ENCODE assay signal across 9 cellular contexts in the genomic region with DNA sequence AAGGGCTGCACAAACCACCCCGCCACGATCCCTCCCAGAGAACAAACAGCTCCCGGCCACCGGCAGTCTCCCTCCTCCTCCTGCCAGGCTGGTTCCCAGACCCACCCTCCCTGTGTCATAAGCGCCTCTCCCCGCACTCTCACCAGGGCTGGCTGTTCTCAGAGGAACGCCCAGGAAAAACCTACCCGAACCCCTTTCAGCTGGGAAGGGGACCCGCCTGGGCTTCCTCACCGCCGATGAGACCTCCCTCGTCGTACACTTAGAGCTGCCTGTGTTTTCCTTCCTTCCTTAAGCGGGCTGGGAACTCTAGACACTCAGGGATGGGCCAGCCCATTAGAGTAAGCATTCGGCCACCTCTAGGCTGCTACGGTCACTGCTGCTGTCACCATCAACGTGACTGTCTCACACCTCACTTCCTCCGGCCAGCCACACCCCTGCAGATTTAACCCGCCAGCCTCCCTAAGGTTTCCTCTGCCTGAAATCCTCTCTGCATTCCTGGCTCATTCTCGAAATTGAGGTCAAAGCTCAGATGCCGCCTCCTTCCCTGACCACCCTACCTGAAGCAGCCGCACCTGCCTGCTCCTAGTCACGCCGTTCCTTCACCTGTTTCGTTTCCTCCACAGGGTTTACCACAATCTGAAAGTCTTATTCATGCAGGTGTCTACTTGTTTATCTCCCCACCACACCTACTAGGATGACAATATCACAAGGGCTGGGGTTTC. TPM values are rescaled to one million over a fixed set of nuclear protein-coding genes. Genes with fewer than 3 reads are reported as not detected.
DNase-seq lines count a peak whose midpoint lies in the region; ATAC-seq and TF ChIP-seq lines count a peak whose summit lies in the region.
"Had no signal": no experiment of that assay in that cellular context is flagged by ENCODE, and none has a peak within 500 bp of the region (broad histone marks: within the 10 kb centered on the region; RNA-seq: fewer than 3 reads in every experiment).

No MANE protein-coding gene starts in this region.

- BruUV-seq in mammary epithelial cell (replicated peaks; lab: Mats Ljungman, UMichigan) = TSS peak; percentile 54

- no peak overlapping the region for H4K8ac ChIP-seq in mesenchymal stem cell (ENCODE audit: low read length)

- H3K27ac ChIP-seq in mammary epithelial cell (ENCODE audit: insufficient read depth, low read depth, low read length) (no peak overlapping the region), mesenchymal stem cell (ENCODE audit: low read length, poor library complexity, severe bottlenecking) (no peak overlapping the region)

- H3K4me1 ChIP-seq in mammary epithelial cell (ENCODE audit: insufficient read depth, low read length) (peaks cover 12% of the 10 kb centered on the region), mesenchymal stem cell (ENCODE audit: control insufficient read depth, insufficient read depth, low read depth, low read length) (peaks cover 7% of the 10 kb centered on the region)

- H3K79me2 ChIP-seq in mammary epithelial cell (ENCODE audit: insufficient read depth, low read length) = no peaks in the 10 kb centered on the region

- H3K14ac ChIP-seq in mesenchymal stem cell (ENCODE audit: low read length in 2 of 2) = no peak overlapping the region

- intact Hi-C loops in mammary epithelial cell (cut with micrococcal nuclease) = loop anchor here (2.0 to 5.0 kb wide), 2 partner anchors 48 to 607 kb away; a partner anchor contains a TSS

- no peak overlapping the region for H3K23ac ChIP-seq in mesenchymal stem cell (ENCODE audit: low read length in 2 of 2)

- in situ Hi-C loops in mammary epithelial cell (cut with MboI; ENCODE audit: low sequenced_read_pairs in 2 of 2) = loop anchor here in 1 of 2 donors (25.0 kb wide), 1 partner anchor 607 kb away; a partner anchor contains a TSS

- CTCF ChIA-PET in mammary epithelial cell (lab: Charles Lee; ENCODE audit: low non-redundant PET) = interaction anchor here (0.6 kb wide), 1 partner anchor 395 kb away, joined by 4 read pairs; no protein-coding TSS in a partner anchor

- H3K36me3 ChIP-seq in mammary epithelial cell (ENCODE audit: insufficient read depth, low read length) = no peaks in the 10 kb centered on the region
- no peaks in the 10 kb centered on the region for H3K36me3 ChIP-seq in mesenchymal stem cell (ENCODE audit: control insufficient read depth in 1 of 2, insufficient read depth in 2 of 2, low read depth in 1 of 2, low read length in 2 of 2)

- ATAC-seq in GM21360 (IDR thresholded peaks at IDR 0.05; ENCODE audit: unreplicated experiment) = no peak
- no peak for ATAC-seq in GM19035 (IDR thresholded peaks at IDR 0.05; ENCODE audit: unreplicated experiment)

- no peaks in the 10 kb centered on the region for H3K9me3 ChIP-seq in mammary epithelial cell (replicated peaks; ENCODE audit: insufficient read depth, low read length)
- no peaks in the 10 kb centered on the region for H3K9me3 ChIP-seq in mesenchymal stem cell (ENCODE audit: control insufficient read depth, low read length)

- H4K20me1 ChIP-seq in mammary epithelial cell (ENCODE audit: insufficient read depth, low read length) = no peaks in the 10 kb centered on the region

- H2BK15ac ChIP-seq in mesenchymal stem cell (ENCODE audit: low read depth, poor library complexity, severe bottlenecking) = peak overlapping the region; percentile 19

- H3K4me3 ChIP-seq in mammary epithelial cell (replicated peaks in 1 of 3; ENCODE audit: insufficient read depth in 1 of 3, low read depth in 2 of 3, low read length in 3 of 3) (peak overlapping the region; percentile 7 to 46 (median 24)), mesenchymal stem cell (ENCODE audit: insufficient read depth in 1 of 2, low read depth in 1 of 2, low read length in 2 of 2) (peak overlapping the region in 1 of 2 experiments; percentile 39)

- no peak overlapping the region for H3K9ac ChIP-seq in mammary epithelial cell (ENCODE audit: insufficient read depth, low read length)
- peak overlapping the region; percentile 19 for H3K9ac ChIP-seq in mesenchymal stem cell (ENCODE audit: low read length)

- TF ChIP-seq CTCF in mammary epithelial cell (conservative IDR thresholded peaks at IDR 0.05 in 1 of 2, IDR thresholded peaks at IDR 0.05 in 1 of 2; ENCODE audit: extremely low read depth in 1 of 2, insufficient read depth in 1 of 2, low read depth in 1 of 2, low read length in 2 of 2) = no peak

- dilution Hi-C loops in mammary epithelial cell (cut with HindIII; ENCODE audit: low sequenced_read_pairs) = loop anchor here (5.0 kb wide), 1 partner anchor 647 kb away; no protein-coding TSS in a partner anchor

- H3K4ac ChIP-seq in mesenchymal stem cell (ENCODE audit: low read depth in 1 of 2, low read length in 2 of 2) = no peak overlapping the region

- H2AFZ ChIP-seq in mammary epithelial cell (ENCODE audit: low read depth, low read length) (peak overlapping the region; percentile 74), mesenchymal stem cell (ENCODE audit: low read depth, low read length) (no peak overlapping the region)

- H4K91ac ChIP-seq in mesenchymal stem cell (ENCODE audit: low read length) = no peak overlapping the region

- no peak overlapping the region for H2BK5ac ChIP-seq in mesenchymal stem cell (ENCODE audit: low read depth, low read length, poor library complexity, severe bottlenecking)

- H3K4me2 ChIP-seq in mammary epithelial cell (ENCODE audit: insufficient read depth, low read depth, low read length) = peak overlapping the region; percentile 78
- peak overlapping the region; percentile 27 for H3K4me2 ChIP-seq in mesenchymal stem cell (ENCODE audit: low read length, poor library complexity, severe bottlenecking)

- H2BK120ac ChIP-seq in mesenchymal stem cell (ENCODE audit: low read depth, low read length) = no peak overlapping the region

- H3K79me1 ChIP-seq in mesenchymal stem cell (replicated peaks; ENCODE audit: low read length, poor library complexity, severe bottlenecking) = no peaks in the 10 kb centered on the region

- H3K27me3 ChIP-seq in mammary epithelial cell (ENCODE audit: insufficient read depth, low read length) (no peaks in the 10 kb centered on the region), mesenchymal stem cell (ENCODE audit: control insufficient read depth in 1 of 2, insufficient read depth in 1 of 2, low read length in 2 of 2) (peaks cover 49 to 54% of the 10 kb centered on the region in 2 experiments)

- H2AK5ac ChIP-seq in mesenchymal stem cell (ENCODE audit: low read length, severe bottlenecking) = no peak overlapping the region

- H3K18ac ChIP-seq in mesenchymal stem cell (ENCODE audit: low read depth in 1 of 2, low read length in 2 of 2) = peak overlapping the region in 1 of 2 experiments; percentile 29

- WGBS in mammary epithelial cell (ENCODE audit: low coverage, missing lambda C conversion rate) = 2% methylated on average over 14 of the region's 25 CpGs
- WGBS in mesenchymal stem cell = 5% methylated on average over 25 of the region's 25 CpGs

- peak; percentile 19 for DNase-seq in ELR (ENCODE audit: low read depth)
- DNase-seq in LHCN-M2 (ENCODE audit: low read depth) = peak; percentile 26
- peak; percentile 78 for DNase-seq in mammary epithelial cell
- peak; percentile 32 for DNase-seq in mesenchymal stem cell
- no peak for DNase-seq in epidermal melanocyte (ENCODE audit: insufficient read length, low spot score)
- DNase-seq in SKM-1 treated with dmso at 0.1 percent for 144 hours (lab: John Stamatoyannopoulos, UW; ENCODE audit: unreplicated experiment) = no peak

- H2BK12ac ChIP-seq in mesenchymal stem cell (ENCODE audit: low read length in 2 of 2) = peak overlapping the region in 1 of 2 experiments; percentile 26

RNA-seq across cellular contexts. Expression of a gene that starts 6.3 kb away (rescaled TPM):
- total RNA-seq in LHCN-M2 (2014; rRNA removed) = 6.5 and 8.7 TPM in 2 replicates
- 5.5 TPM for polyA plus RNA-seq in LHCN-M2 (2012)
- total RNA-seq in mammary epithelial cell = 10 to 100 TPM; 18.0 to 19.8 TPM
- 17.0 TPM for polyA plus RNA-seq in mammary epithelial cell
- 20.5 TPM for polyA minus RNA-seq in mammary epithelial cell
- polyA plus RNA-seq in mesenchymal stem cell (2013, experiment 1 of 2) = 5.1 TPM
- polyA plus RNA-seq in mesenchymal stem cell (2013, experiment 2 of 2) = 5.3 TPM

RNA-seq across cellular contexts. Expression of a gene that starts 6.4 kb away (rescaled TPM):
- 2.0 and 2.2 TPM in 2 replicates for total RNA-seq in LHCN-M2 (2014; rRNA removed)
- polyA plus RNA-seq in LHCN-M2 (2012) = 5.3 TPM
- total RNA-seq in mammary epithelial cell = 10 to 100 TPM; 63.7 to 68.3 TPM
- polyA plus RNA-seq in mammary epithelial cell = 29.8 TPM
- 23.0 TPM for polyA minus RNA-seq in mammary epithelial cell
- 5.2 TPM for polyA plus RNA-seq in mesenchymal stem cell (2013, experiment 1 of 2)
- 4.9 TPM for polyA plus RNA-seq in mesenchymal stem cell (2013, experiment 2 of 2)

RNA-seq across cellular contexts. Expression of a gene that starts 31.2 kb away (rescaled TPM):
- total RNA-seq in LHCN-M2 (2014; rRNA removed) (not detected in 2 replicates), mammary epithelial cell (under 1 TPM in 1 of 2 donors, not detected in 1; 0.17 TPM)
- not detected for polyA plus RNA-seq in LHCN-M2 (2012)
- 0.03 TPM for polyA plus RNA-seq in mammary epithelial cell
- polyA minus RNA-seq in mammary epithelial cell = not detected
- polyA plus RNA-seq in mesenchymal stem cell (2013, experiment 1 of 2) = not detected
- polyA plus RNA-seq in mesenchymal stem cell (2013, experiment 2 of 2) = not detected
- total RNA-seq: SK-MEL-5 had no signal

RNA-seq across cellular contexts. Expression of a gene that starts 48.1 kb away (rescaled TPM):
- total RNA-seq in LHCN-M2 (2014; rRNA removed) (78.0 and 90.4 TPM in 2 replicates), mammary epithelial cell (10 to 100 TPM; 29.8 to 74.8 TPM)
- 65.9 TPM for polyA plus RNA-seq in LHCN-M2 (2012)
- polyA plus RNA-seq in mammary epithelial cell = 27.5 TPM
- 6.7 TPM for polyA minus RNA-seq in mammary epithelial cell
- polyA plus RNA-seq in mesenchymal stem cell (2013, experiment 1 of 2) = 83.1 TPM
- 80.0 TPM for polyA plus RNA-seq in mesenchymal stem cell (2013, experiment 2 of 2)

Comparison
In these comparisons a context has a peak if more than half of its experiments do, and no peak if none do; other contexts are left out.
1. DNase-seq: peak in ELR (single experiment), LHCN-M2 (single experiment), mammary epithelial cell (single experiment) and mesenchymal stem cell (single experiment); none in epidermal melanocyte (single experiment) and SKM-1 treated with dmso at 0.1 percent for 144 hours (single experiment).
2. RNA of a gene that starts 6.4 kb away (total RNA-seq): 63.7 to 68.3 TPM in mammary epithelial cell; 2.0 to 2.2 TPM in LHCN-M2; every median in the first group is over 10 times any median in the second.